In genomic region chr13:102642029-102642428, GRCh38 we compare ENCODE assay signal across 36 cellular contexts. TPM values are rescaled to one million over a fixed set of nuclear protein-coding genes. Genes with fewer than 3 reads are reported as not detected.
"Had no signal": no experiment of that assay in that cellular context is flagged by ENCODE, and none has a peak within 500 bp of the region (broad histone marks: within the 10 kb centered on the region; RNA-seq: fewer than 3 reads in every experiment).

No MANE protein-coding gene starts in this region.

- H3K27ac ChIP-seq: adrenal gland, KMS-11, PC-9, RWPE1 had no signal

- H3K9me3 ChIP-seq: adrenal gland, body of pancreas had no signal

- H3K27ac Mint-ChIP-seq: activated CD4-positive, alpha-beta memory T cell treated with anti-CD3 and anti-CD28 coated beads for 36 hours; activated naive CD8-positive, alpha-beta T cell treated with anti-CD3 and anti-CD28 coated beads, Interleukin-2, amount 10 ng/mL, durations not matched to agents 7 days and 5 days; activated T-cell treated with anti-CD3 and anti-CD28 coated beads, Interleukin-2, amount 50 U/mL, for 72 hours; activated T-helper 17 cell treated with anti-CD3 and anti-CD28 coated beads, Interleukin-2, amount 50 U/mL, for 72 hours; WTC11 had no signal

- DNase-seq: activated CD4-positive, alpha-beta memory T cell treated with anti-CD3 and anti-CD28 coated beads for 36 hours; activated CD4-positive, alpha-beta T cell treated with anti-CD3 and anti-CD28 coated beads for 4 hours; activated CD4-positive, alpha-beta T cell treated with anti-CD3 and anti-CD28 coated beads, Interleukin-2, amount 50 U/mL, for 1 hour; activated CD8-positive, alpha-beta memory T cell treated with anti-CD3 and anti-CD28 coated beads, Interleukin-2, amount 50 U/mL, for 4 hours; activated effector memory CD4-positive, alpha-beta T cell treated with anti-CD3 and anti-CD28 coated beads, Interleukin-2, amount 50 U/mL, for 16 hours; activated naive CD4-positive, alpha-beta T cell; activated naive CD4-positive, alpha-beta T cell treated with anti-CD3 and anti-CD28 coated beads, Interleukin-2, amount 50 U/mL, for 16 hours; activated naive CD8-positive, alpha-beta T cell treated with anti-CD3 and anti-CD28 coated beads, Interleukin-2, amount 10 ng/mL, durations not matched to agents 7 days and 5 days; activated T-cell treated with anti-CD3 and anti-CD28 coated beads, Interleukin-2, amount 50 U/mL, for 72 hours; central memory CD4-positive, alpha-beta T cell; MM.1S; MV-4-11; NCI-H1436 treated with DMSO at 0.1 percent for 48 hours; NCI-H2029; NCI-H2227 treated with DMSO at 0.1 percent for 48 hours; NCI-H510A treated with DMSO at 0.1 percent for 48 hours; NCI-H526 treated with DMSO at 0.1 percent for 48 hours; NCI-H774; PC-9; SW 1271; T-helper 1 cell; T1000 had no signal

- H3K27me3 ChIP-seq: adrenal gland, body of pancreas had no signal

- H3K4me3 ChIP-seq: adrenal gland, body of pancreas, PC-9 had no signal

- H3K4me1 Mint-ChIP-seq: WTC11 had no signal

- H3K4me3 Mint-ChIP-seq: activated CD4-positive, alpha-beta memory T cell treated with anti-CD3 and anti-CD28 coated beads for 36 hours; activated naive CD8-positive, alpha-beta T cell treated with anti-CD3 and anti-CD28 coated beads, Interleukin-2, amount 10 ng/mL, durations not matched to agents 7 days and 5 days; activated T-cell treated with anti-CD3 and anti-CD28 coated beads, Interleukin-2, amount 50 U/mL, for 72 hours; activated T-helper 17 cell treated with anti-CD3 and anti-CD28 coated beads, Interleukin-2, amount 50 U/mL, for 72 hours; WTC11 had no signal

- FAIRE-seq: astrocyte, colon, RCC 7860 had no signal

- H3K4me1 ChIP-seq: adrenal gland had no signal

- H3K9me3 Mint-ChIP-seq: activated CD4-positive, alpha-beta memory T cell treated with anti-CD3 and anti-CD28 coated beads for 36 hours; activated naive CD8-positive, alpha-beta T cell treated with anti-CD3 and anti-CD28 coated beads, Interleukin-2, amount 10 ng/mL, durations not matched to agents 7 days and 5 days; activated T-cell treated with anti-CD3 and anti-CD28 coated beads, Interleukin-2, amount 50 U/mL, for 72 hours; activated T-helper 17 cell treated with anti-CD3 and anti-CD28 coated beads, Interleukin-2, amount 50 U/mL, for 72 hours; WTC11 had no signal

- ATAC-seq: activated CD4-positive, CD25-positive, alpha-beta regulatory T cell treated with anti-CD3 and anti-CD28 coated beads, Interleukin-2, amount 50 U/mL, for 24 hours; activated T-cell treated with anti-CD3 and anti-CD28 coated beads, Interleukin-2, amount 50 U/mL, for 72 hours; activated T-helper 17 cell treated with anti-CD3 and anti-CD28 coated beads, Interleukin-2, amount 50 U/mL, for 72 hours; WTC11 had no signal

- H3K27me3 Mint-ChIP-seq: activated CD4-positive, alpha-beta memory T cell treated with anti-CD3 and anti-CD28 coated beads for 36 hours; activated naive CD8-positive, alpha-beta T cell treated with anti-CD3 and anti-CD28 coated beads, Interleukin-2, amount 10 ng/mL, durations not matched to agents 7 days and 5 days; activated T-helper 17 cell treated with anti-CD3 and anti-CD28 coated beads, Interleukin-2, amount 50 U/mL, for 72 hours had no signal

RNA-seq across cellular contexts. Expression of gene METTL21C, which starts 52.8 kb away (rescaled TPM):
- total RNA-seq: activated CD4-positive, alpha-beta memory T cell treated with anti-CD3 and anti-CD28 coated beads for 36 hours; activated naive CD8-positive, alpha-beta T cell treated with anti-CD3 and anti-CD28 coated beads, Interleukin-2, amount 10 ng/mL, durations not matched to agents 7 days and 5 days; activated T-cell treated with anti-CD3 and anti-CD28 coated beads, Interleukin-2, amount 50 U/mL, for 72 hours; activated T-helper 17 cell treated with anti-CD3 and anti-CD28 coated beads, Interleukin-2, amount 50 U/mL, for 72 hours; adrenal gland; astrocyte; body of pancreas; LHCN-M2; OCI-LY7; PC-9; Right ventricle myocardium inferior; T-helper 2 cell treated with Interferon-gamma antibody and Interleukin-4, amounts not matched to agents 100 ng/mL and 5 ng/mL, for 36 hours; WTC11 had no signal
- polyA plus RNA-seq: adrenal gland had no signal
